Comparison of ENCODE assay signal across 10 cellular contexts in genomic region chr3:155233213-155233612, GRCh38.
DNase-seq lines count a peak whose midpoint lies in the region; ATAC-seq and TF ChIP-seq lines count a peak whose summit lies in the region.
"Had no signal": no experiment of that assay in that cellular context is flagged by ENCODE, and none has a peak within 500 bp of the region (broad histone marks: within the 10 kb centered on the region; RNA-seq: fewer than 3 reads in every experiment).

No MANE protein-coding gene starts in this region.

- H3K4me1 Mint-ChIP-seq in nephron progenitor cell (peaks cover 4% of the 10 kb centered on the region), T-cell (no peaks in the 10 kb centered on the region)

- H3K27me3 ChIP-seq in MG63, result no peaks in the 10 kb centered on the region

- DNase-seq in AG09309 (ENCODE audit: low read depth), result peak; percentile 90
- DNase-seq in MG63, result peak; percentile 81
- peak; percentile 60 for DNase-seq in epithelial cell of esophagus (ENCODE audit: low read depth)
- no peak for DNase-seq in nephron progenitor cell
- DNase-seq in NCI-H345 (lab: John Stamatoyannopoulos, UW), result no peak
- DNase-seq in T-cell, result no peak
- DNase-seq: activated CD8-positive, alpha-beta memory T cell treated with anti-CD3 and anti-CD28 coated beads for 24 hours; NCI-H1436 treated with DMSO at 0.1 percent for 48 hours had no signal

- H3K36me3 ChIP-seq in MG63, result no peaks in the 10 kb centered on the region

- ATAC-seq in GM19324 (IDR thresholded peaks at IDR 0.05; ENCODE audit: low FRiP score, unreplicated experiment), result no peak
- no peak for ATAC-seq in GM18502 (IDR thresholded peaks at IDR 0.05; ENCODE audit: poor library complexity, unreplicated experiment)
- no peak for ATAC-seq in T-cell (replicated peaks in 1 of 4)

- no peaks in the 10 kb centered on the region for H3K9me3 ChIP-seq in MG63

- H3K27me3 Mint-ChIP-seq in nephron progenitor cell (ENCODE audit: low read depth, poor library complexity), result no peaks in the 10 kb centered on the region
- H3K27me3 Mint-ChIP-seq in T-cell, result no peaks in the 10 kb centered on the region

- H3K27ac Mint-ChIP-seq in nephron progenitor cell (peak overlapping the region; percentile 76), T-cell (no peak overlapping the region)

- no peak for TF ChIP-seq CTCF in AG09309 (IDR thresholded peaks at IDR 0.05; ENCODE audit: control insufficient read depth, insufficient read depth, low read depth, low read length, missing control alignments)
- no peak for TF ChIP-seq CTCF in epithelial cell of esophagus (IDR thresholded peaks at IDR 0.05; ENCODE audit: insufficient read depth, low read depth, low read length, missing control alignments)
- TF ChIP-seq CTCF in nephron progenitor cell (IDR thresholded peaks at IDR 0.05), result no peak

- H3K4me3 ChIP-seq in AG09309 (ENCODE audit: control insufficient read depth, low read depth, low read length) (no peak overlapping the region), MG63 (no peak overlapping the region), epithelial cell of esophagus (ENCODE audit: low read length) (no peak overlapping the region)

- H3K36me3 Mint-ChIP-seq in nephron progenitor cell (ENCODE audit: low read depth) (no peaks in the 10 kb centered on the region), T-cell (no peaks in the 10 kb centered on the region)

- H3K9me3 Mint-ChIP-seq in nephron progenitor cell (peaks cover 9% of the 10 kb centered on the region), T-cell (no peaks in the 10 kb centered on the region)

- POLR2A ChIA-PET in T-cell (lab: Charles Lee), result interaction anchor here in 1 of 2 donors (0.6 kb wide), 1 partner anchor 18 kb away, joined by 3 read pairs; no protein-coding TSS in a partner anchor

- H3K4me3 Mint-ChIP-seq in nephron progenitor cell, result no peak overlapping the region
- H3K4me3 Mint-ChIP-seq in T-cell, result no peak overlapping the region

- CTCF ChIA-PET in T-cell (lab: Charles Lee), result no interaction called here

Comparison
In these comparisons a context has a peak if more than half of its experiments do, and no peak if none do; other contexts are left out.
1. DNase-seq: peak in AG09309 (single experiment), MG63 (single experiment) and epithelial cell of esophagus (single experiment); none in nephron progenitor cell (single experiment), NCI-H345 (single experiment) and T-cell (0 of 34).